11 cellular contexts compared by ENCODE assay signal in genomic region chr14:55446833-55447232, GRCh38. TPM values are rescaled to one million over a fixed set of nuclear protein-coding genes. Genes with fewer than 3 reads are reported as not detected.
DNase-seq lines count a peak whose midpoint lies in the region; ATAC-seq and TF ChIP-seq lines count a peak whose summit lies in the region.
"Had no signal": no experiment of that assay in that cellular context is flagged by ENCODE, and none has a peak within 500 bp of the region (broad histone marks: within the 10 kb centered on the region; RNA-seq: fewer than 3 reads in every experiment).

No MANE protein-coding gene starts in this region.

- H3K9me2 ChIP-seq in PC-9 (ENCODE audit: insufficient read depth): no peaks in the 10 kb centered on the region

- intact Hi-C loops in PC-9 (cut with micrococcal nuclease; ENCODE audit: unreplicated experiment): loop anchor here (1.0 to 10.0 kb wide), 4 partner anchors 133 to 893 kb away; partner anchors contain the start of gene KTN1

- ATAC-seq in omental fat pad (ENCODE audit: low FRiP score): peak; percentile 73
- no peak for ATAC-seq in HG03045 (IDR thresholded peaks at IDR 0.05; ENCODE audit: unreplicated experiment)
- ATAC-seq in GM19324 (IDR thresholded peaks at IDR 0.05; ENCODE audit: low FRiP score, unreplicated experiment): no peak
- ATAC-seq: activated CD8-positive, alpha-beta T cell treated with anti-CD3 and anti-CD28 coated beads for 36 hours; gastroesophageal sphincter; stimulated activated naive CD8-positive, alpha-beta T cell treated with anti-CD3 and anti-CD28 coated beads, Interleukin-15, Interleukin-2, amounts not matched to agents 100 U/mL and 50 U/mL, for 24 hours had no signal

- no peak for TF ChIP-seq CTCF in PC-9 (conservative IDR thresholded peaks at IDR 0.05)
- no peak for TF ChIP-seq CTCF in omental fat pad (IDR thresholded peaks at IDR 0.05)

- peak overlapping the region; percentile 57 for H3K4me2 ChIP-seq in PC-9

- DNase-seq in GM03348 (ENCODE audit: low spot score) (peak; percentile 73), PC-9 (no peak), dedifferentiated amniotic fluid mesenchymal stem cell (ENCODE audit: extremely low spot score) (peak; percentile 19), omental fat pad (ENCODE audit: low spot score) (no peak), NCI-H2196 (lab: John Stamatoyannopoulos, UW; ENCODE audit: unreplicated experiment) (no peak)
- no peak for DNase-seq in activated CD4-positive, CD25-positive, alpha-beta regulatory T cell treated with anti-CD3 and anti-CD28 coated beads, Interleukin-2, amount 50 U/mL, for 72 hours

- no peak overlapping the region; the same call in 1 of the 2 replicates for H2AFZ ChIP-seq in PC-9

- peaks cover 24% of the 10 kb centered on the region for H3F3A ChIP-seq in PC-9 (ENCODE audit: insufficient read depth, low read depth)

- H3K4me1 ChIP-seq in PC-9 (replicated peaks; ENCODE audit: insufficient read depth): peaks cover 55% of the 10 kb centered on the region

- H3K4me3 ChIP-seq in PC-9: no peak overlapping the region
- H3K4me3 ChIP-seq: gastroesophageal sphincter had no signal

- H3K36me3 ChIP-seq in PC-9 (ENCODE audit: low read depth): no peaks in the 10 kb centered on the region
- H3K36me3 ChIP-seq: gastroesophageal sphincter had no signal

- peak overlapping the region; percentile 86 for H3K27ac ChIP-seq in PC-9
- H3K27ac ChIP-seq: gastroesophageal sphincter had no signal

- CTCF ChIA-PET in PC-9 (lab: Charles Lee): interaction anchor here (0.6 to 1.9 kb wide), 6 partner anchors 19 to 973 kb away, joined by 3 to 14 read pairs (median 5); no protein-coding TSS in a partner anchor

- H4K20me1 ChIP-seq in PC-9 (ENCODE audit: insufficient read depth): no peaks in the 10 kb centered on the region

- POLR2A ChIA-PET in PC-9 (lab: Charles Lee; ENCODE audit: unreplicated experiment): interaction anchor here (0.6 kb wide), 1 partner anchor 893 kb away, joined by 5 read pairs; no protein-coding TSS in a partner anchor

- no peaks in the 10 kb centered on the region for H3K79me2 ChIP-seq in PC-9 (ENCODE audit: low read depth)

- no peaks in the 10 kb centered on the region for H3K27me3 ChIP-seq in PC-9 (ENCODE audit: insufficient read depth, low read depth)
- H3K27me3 ChIP-seq: gastroesophageal sphincter had no signal

- BruUV-seq in PC-9 (replicated peaks; lab: Mats Ljungman, UMichigan): no TSS peak

- H3K9me3 ChIP-seq in PC-9 (ENCODE audit: insufficient read depth, low read depth): no peaks in the 10 kb centered on the region
- H3K9me3 ChIP-seq: gastroesophageal sphincter had no signal

RNA-seq across cellular contexts. Expression of gene TBPL2, which starts 6.4 kb away (rescaled TPM):
- total RNA-seq in PC-9 (2021) (not detected in 2 replicates), omental fat pad (not detected)
- total RNA-seq: activated CD8-positive, alpha-beta T cell treated with anti-CD3 and anti-CD28 coated beads for 36 hours; gastroesophageal sphincter had no signal

RNA-seq across cellular contexts. Expression of gene ATG14, which starts 35.2 kb away (rescaled TPM):
- total RNA-seq in PC-9 (2021) (13.6 and 14.6 TPM in 2 replicates), omental fat pad (10 to 100 TPM in 1 of 4 donors, 1 to 10 TPM in 3; 7.3 to 14.8 (median 8.0) TPM)

Comparison
In these comparisons a context has a peak if more than half of its experiments do, and no peak if none do; other contexts are left out.
1. DNase-seq: peak in GM03348 (single experiment) and dedifferentiated amniotic fluid mesenchymal stem cell (single experiment); none in PC-9 (0 of 2), omental fat pad (single experiment), activated CD4-positive, CD25-positive, alpha-beta regulatory T cell treated with anti-CD3 and anti-CD28 coated beads, Interleukin-2, amount 50 U/mL, for 72 hours (single experiment) and NCI-H2196 (single experiment).